ENCODE assay signal across 1 cellular context in genomic region chr1:31831397-31832378, GRCh38.
TF ChIP-seq lines count a peak whose summit lies in the region.

No MANE protein-coding gene starts in this region.

TF ChIP-seq in SK-N-SH treated with all-trans-retinoic acid at 6 μM for 48 hours, 23 proteins besides CTCF, POLR2A, EP300 and RAD21 (continued from another document):
- TF ChIP-seq SNAI2 (CRISPR knock-in tag; IDR thresholded peaks at IDR 0.05) (no peak), TSHZ2 (CRISPR knock-in tag; IDR thresholded peaks at IDR 0.05) (no peak), PPARA (CRISPR knock-in tag; IDR thresholded peaks at IDR 0.05; ENCODE audit: borderline replicate concordance) (no peak), RARB (CRISPR knock-in tag; IDR thresholded peaks at IDR 0.05) (no peak), ESRRG (CRISPR knock-in tag; IDR thresholded peaks at IDR 0.05) (no peak), TOX (CRISPR knock-in tag; IDR thresholded peaks at IDR 0.05; ENCODE audit: borderline replicate concordance) (no peak), CREB5 (CRISPR knock-in tag; IDR thresholded peaks at IDR 0.05; ENCODE audit: low read depth) (no peak)
TF ChIP-seq in SK-N-SH treated with all-trans-retinoic acid at 6 μM for 48 hours: peak in this region for 0.
